Comparison of ENCODE assay signal across 13 cellular contexts in genomic region chr5:172696171-172696849, GRCh38. TPM values are rescaled to one million over a fixed set of nuclear protein-coding genes. Genes with fewer than 3 reads are reported as not detected.
DNase-seq lines count a peak whose midpoint lies in the region; ATAC-seq and TF ChIP-seq lines count a peak whose summit lies in the region.
"Had no signal": no experiment of that assay in that cellular context is flagged by ENCODE, and none has a peak within 500 bp of the region (broad histone marks: within the 10 kb centered on the region; RNA-seq: fewer than 3 reads in every experiment).

No MANE protein-coding gene starts in this region.

- intact Hi-C loops in activated CD8-positive, alpha-beta T cell treated with anti-CD3 and anti-CD28 coated beads for 36 hours (cut with micrococcal nuclease): loop anchor here (2.0 to 5.0 kb wide), 2 partner anchors 218 to 234 kb away; no protein-coding TSS in a partner anchor
- intact Hi-C loops in esophagus muscularis mucosa (cut with DNase I): loop anchor here (2.0 to 5.0 kb wide), 2 partner anchors 56 to 234 kb away; partner anchors contain the start of gene NEURL1B

- no peaks in the 10 kb centered on the region for H3K27me3 ChIP-seq in esophagus muscularis mucosa
- H3K27me3 ChIP-seq in upper lobe of left lung: no peaks in the 10 kb centered on the region
- H3K27me3 ChIP-seq: hepatocyte had no signal

- H3K36me3 Mint-ChIP-seq in activated CD8-positive, alpha-beta T cell treated with anti-CD3 and anti-CD28 coated beads, Interleukin-2, amount 10 ng/mL, durations not matched to agents 7 days and 5 days (ENCODE audit: low read depth): no peaks in the 10 kb centered on the region
- H3K36me3 Mint-ChIP-seq in activated CD8-positive, alpha-beta T cell treated with anti-CD3 and anti-CD28 coated beads for 36 hours (ENCODE audit: low read depth): no peaks in the 10 kb centered on the region
- H3K36me3 Mint-ChIP-seq in naive B cell: no peaks in the 10 kb centered on the region

- H3K9me3 Mint-ChIP-seq in activated CD8-positive, alpha-beta T cell treated with anti-CD3 and anti-CD28 coated beads, Interleukin-2, amount 10 ng/mL, durations not matched to agents 7 days and 5 days (ENCODE audit: insufficient read depth): no peaks in the 10 kb centered on the region
- H3K9me3 Mint-ChIP-seq in activated CD8-positive, alpha-beta T cell treated with anti-CD3 and anti-CD28 coated beads for 36 hours: no peaks in the 10 kb centered on the region
- H3K9me3 Mint-ChIP-seq in naive B cell: no peaks in the 10 kb centered on the region

- POLR2A ChIA-PET in activated CD8-positive, alpha-beta T cell treated with anti-CD3 and anti-CD28 coated beads, Interleukin-2, amount 10 ng/mL, durations not matched to agents 7 days and 5 days (lab: Charles Lee): interaction anchor here (0.5 to 1.1 kb wide), 3 partner anchors 8 to 259 kb away, joined by 3 to 4 read pairs (median 4); no protein-coding TSS in a partner anchor
- POLR2A ChIA-PET in activated CD8-positive, alpha-beta T cell treated with anti-CD3 and anti-CD28 coated beads for 36 hours (lab: Charles Lee): interaction anchor here (0.8 to 1.2 kb wide), 2 partner anchors 8 to 94 kb away, joined by 3 read pairs; no protein-coding TSS in a partner anchor

- DNase-seq in activated CD8-positive, alpha-beta T cell treated with anti-CD3 and anti-CD28 coated beads, Interleukin-2, amount 10 ng/mL, durations not matched to agents 7 days and 5 days: no peak
- DNase-seq in activated CD8-positive, alpha-beta T cell treated with anti-CD3 and anti-CD28 coated beads for 36 hours: no peak
- DNase-seq in esophagus muscularis mucosa (ENCODE audit: extremely low spot score): no peak
- no peak for DNase-seq in naive B cell
- peak in 1 of 2 donors; percentile 76 for DNase-seq in upper lobe of left lung
- DNase-seq in GM20000 (ENCODE audit: low spot score): no peak
- DNase-seq in mucosa of gallbladder (ENCODE audit: low spot score): no peak
- DNase-seq in stimulated activated CD4-positive, alpha-beta T cell treated with anti-CD3 and anti-CD28 coated beads, Interleukin-4, amount 100 ng/mL, for 1 hour: no peak
- DNase-seq: activated effector memory CD4-positive, alpha-beta T cell treated with Interleukin-2 at 50 U/mL for 16 hours; GOT3; SIG-M5 had no signal

- H3K9me3 ChIP-seq in esophagus muscularis mucosa: no peaks in the 10 kb centered on the region
- H3K9me3 ChIP-seq in upper lobe of left lung: no peaks in the 10 kb centered on the region

- peaks cover 19% of the 10 kb centered on the region for H3K4me1 Mint-ChIP-seq in activated CD8-positive, alpha-beta T cell treated with anti-CD3 and anti-CD28 coated beads, Interleukin-2, amount 10 ng/mL, durations not matched to agents 7 days and 5 days (ENCODE audit: low read depth)
- peaks cover 12% of the 10 kb centered on the region for H3K4me1 Mint-ChIP-seq in activated CD8-positive, alpha-beta T cell treated with anti-CD3 and anti-CD28 coated beads for 36 hours (ENCODE audit: low read depth)
- peaks cover 10 to 18% (median 15%) of the 10 kb centered on the region in 3 donors for H3K4me1 Mint-ChIP-seq in naive B cell

- H3K27ac ChIP-seq in esophagus muscularis mucosa (replicated peaks in 1 of 4): peak overlapping the region; percentile 70 to 84 (median 79)
- H3K27ac ChIP-seq in upper lobe of left lung: peak overlapping the region; percentile 77 to 88 (median 84)

- no peaks in the 10 kb centered on the region for H3K36me3 ChIP-seq in esophagus muscularis mucosa
- H3K36me3 ChIP-seq in upper lobe of left lung: no peaks in the 10 kb centered on the region

- H3K4me3 Mint-ChIP-seq in activated CD8-positive, alpha-beta T cell treated with anti-CD3 and anti-CD28 coated beads, Interleukin-2, amount 10 ng/mL, durations not matched to agents 7 days and 5 days: peak overlapping the region; percentile 89
- H3K4me3 Mint-ChIP-seq in activated CD8-positive, alpha-beta T cell treated with anti-CD3 and anti-CD28 coated beads for 36 hours: no peak overlapping the region
- H3K4me3 Mint-ChIP-seq in naive B cell: peak overlapping the region; percentile 9 to 96 (median 85)

- 58% methylated on average over 19 of the region's 20 CpGs for WGBS in esophagus muscularis mucosa
- 79 to 92% methylated on average over 8 to 14 of the region's 20 CpGs for WGBS in upper lobe of left lung, 2 donors

- TF ChIP-seq CTCF in activated CD8-positive, alpha-beta T cell treated with anti-CD3 and anti-CD28 coated beads for 36 hours (IDR thresholded peaks at IDR 0.05): no peak
- TF ChIP-seq CTCF in esophagus muscularis mucosa (IDR thresholded peaks at IDR 0.05) (no peak), upper lobe of left lung (IDR thresholded peaks at IDR 0.05) (no peak), GM20000 (IDR thresholded peaks at IDR 0.05; ENCODE audit: extremely low read depth, missing control alignments) (no peak)

- TF ChIP-seq POLR2A in esophagus muscularis mucosa (IDR thresholded peaks at IDR 0.05; ENCODE audit: low read depth) (no peak), upper lobe of left lung (IDR thresholded peaks at IDR 0.05) (no peak)

- CTCF ChIA-PET in activated CD8-positive, alpha-beta T cell treated with anti-CD3 and anti-CD28 coated beads, Interleukin-2, amount 10 ng/mL, durations not matched to agents 7 days and 5 days (lab: Charles Lee): interaction anchor here (0.7 to 2.7 kb wide), 17 partner anchors 10 to 403 kb away, joined by 3 to 31 read pairs (median 4); partner anchors contain the start of gene DUSP1
- CTCF ChIA-PET in activated CD8-positive, alpha-beta T cell treated with anti-CD3 and anti-CD28 coated beads for 36 hours (lab: Charles Lee): interaction anchor here (0.6 to 4.3 kb wide), 22 partner anchors 9 to 689 kb away, joined by 3 to 65 read pairs (median 4); no protein-coding TSS in a partner anchor

- no peak for TF ChIP-seq EP300 in esophagus muscularis mucosa (IDR thresholded peaks at IDR 0.05)
- TF ChIP-seq EP300 in upper lobe of left lung (IDR thresholded peaks at IDR 0.05): no peak

- H3K27me3 Mint-ChIP-seq in activated CD8-positive, alpha-beta T cell treated with anti-CD3 and anti-CD28 coated beads, Interleukin-2, amount 10 ng/mL, durations not matched to agents 7 days and 5 days (ENCODE audit: low read depth): peaks cover 7% of the 10 kb centered on the region
- H3K27me3 Mint-ChIP-seq in activated CD8-positive, alpha-beta T cell treated with anti-CD3 and anti-CD28 coated beads for 36 hours: peaks cover 6% of the 10 kb centered on the region
- peaks cover 6 to 20% (median 7%) of the 10 kb centered on the region in 3 donors for H3K27me3 Mint-ChIP-seq in naive B cell

- no peak for ATAC-seq in activated CD8-positive, alpha-beta T cell treated with anti-CD3 and anti-CD28 coated beads, Interleukin-2, amount 10 ng/mL, durations not matched to agents 7 days and 5 days
- no peak for ATAC-seq in activated CD8-positive, alpha-beta T cell treated with anti-CD3 and anti-CD28 coated beads for 36 hours
- no peak for ATAC-seq in naive B cell (ENCODE audit: low read depth in 2 of 2)
- peak in 1 of 2 donors; percentile 5 for ATAC-seq in upper lobe of left lung (ENCODE audit: low FRiP score in 2 of 2)

- H3K4me1 ChIP-seq in esophagus muscularis mucosa (peaks cover 64 to 79% (median 71%) of the 10 kb centered on the region in 4 donors), upper lobe of left lung (peaks cover 25 to 36% (median 27%) of the 10 kb centered on the region in 4 donors)

- H3K4me3 ChIP-seq in esophagus muscularis mucosa: peak overlapping the region; percentile 46 to 79 (median 70)
- H3K4me3 ChIP-seq in upper lobe of left lung: peak overlapping the region in 2 of 4 donors; percentile 67 to 69

- H3K27ac Mint-ChIP-seq in activated CD8-positive, alpha-beta T cell treated with anti-CD3 and anti-CD28 coated beads, Interleukin-2, amount 10 ng/mL, durations not matched to agents 7 days and 5 days: no peak overlapping the region
- no peak overlapping the region for H3K27ac Mint-ChIP-seq in activated CD8-positive, alpha-beta T cell treated with anti-CD3 and anti-CD28 coated beads for 36 hours
- peak overlapping the region in 1 of 6 donors; percentile 59 for H3K27ac Mint-ChIP-seq in naive B cell

RNA-seq across cellular contexts. Expression of gene NEURL1B, which starts 55.2 kb away (rescaled TPM):
- total RNA-seq in activated CD8-positive, alpha-beta T cell treated with anti-CD3 and anti-CD28 coated beads, Interleukin-2, amount 10 ng/mL, durations not matched to agents 7 days and 5 days: 1 to 10 TPM; 3.9 to 4.2 TPM
- under 1 TPM; 0.18 to 0.22 TPM for total RNA-seq in activated CD8-positive, alpha-beta T cell treated with anti-CD3 and anti-CD28 coated beads for 36 hours
- total RNA-seq in esophagus muscularis mucosa: 10 to 100 TPM; 34.1 to 87.1 (median 60.2) TPM
- polyA plus RNA-seq in naive B cell (ENCODE audit: low read depth in 6 of 6): not detected
- total RNA-seq in upper lobe of left lung: 10 to 100 TPM in 4 of 6 donors, 1 to 10 TPM in 2; 6.3 to 29.4 (median 15.1) TPM
- 27.9 TPM for total RNA-seq in mucosa of gallbladder
- polyA plus RNA-seq: K562 had no signal

Comparison
In these comparisons a context has a peak if more than half of its experiments do, and no peak if none do; other contexts are left out.
1. RNA of gene NEURL1B, which starts 55.2 kb away (total RNA-seq): 34.1 to 87.1 TPM in esophagus muscularis mucosa, 27.9 TPM in mucosa of gallbladder (single experiment), 6.3 to 29.4 TPM in upper lobe of left lung and 3.9 to 4.2 TPM in activated CD8-positive, alpha-beta T cell treated with anti-CD3 and anti-CD28 coated beads, Interleukin-2, amount 10 ng/mL, durations not matched to agents 7 days and 5 days; 0.18 to 0.22 TPM in activated CD8-positive, alpha-beta T cell treated with anti-CD3 and anti-CD28 coated beads for 36 hours; every median in the first group is over 4 times any median in the second.